7 cellular contexts compared by ENCODE assay signal in genomic region chr7:144281981-144282380, GRCh38. TPM values are rescaled to one million over a fixed set of nuclear protein-coding genes. Genes with fewer than 3 reads are reported as not detected.
"Had no signal": no experiment of that assay in that cellular context is flagged by ENCODE, and none has a peak within 500 bp of the region (broad histone marks: within the 10 kb centered on the region; RNA-seq: fewer than 3 reads in every experiment).

No MANE protein-coding gene starts in this region.

RNA-seq across cellular contexts. Expression of gene CTAGE8, which starts 12.9 kb away (rescaled TPM):
- total RNA-seq: OCI-LY7, RPMI7951, SJCRH30, SK-MEL-5 had no signal

RNA-seq across cellular contexts. Expression of gene OR2A7, which starts 17.4 kb away (rescaled TPM):
- total RNA-seq: OCI-LY7, SJCRH30, SK-MEL-5 had no signal

RNA-seq across cellular contexts. Expression of gene OR2A1, which starts 30.2 kb away (rescaled TPM):
- total RNA-seq: OCI-LY7, Right ventricle myocardium inferior, SJCRH30, SK-MEL-5, T-cell had no signal

RNA-seq across cellular contexts. Expression of gene OR2A42, which starts 42.6 kb away (rescaled TPM):
- total RNA-seq: M059J, OCI-LY7, Right ventricle myocardium inferior, SJCRH30, SK-MEL-5 had no signal
